Comparison of ENCODE assay signal across 1 cellular context in genomic region chr3:50611464-50612233, GRCh38.
TF ChIP-seq lines count a peak whose summit lies in the region.

Gene CISH, minus strand, starts transcription at chr3:50611774. Its CDS starts 124 bp downstream, at chr3:50611650.

TF ChIP-seq in HepG2, 621 proteins besides CTCF, POLR2A, EP300 and RAD21 (continued from another document and continues in another):
- TF ChIP-seq U2AF1 (optimal IDR thresholded peaks at IDR 0.05; ENCODE audit: low read depth, low read length) (no peak), ZNF121 (CRISPR knock-in tag; IDR thresholded peaks at IDR 0.05) (peak; percentile 8; the same call in 1 of the 2 replicates), E2F1 (CRISPR knock-in tag; IDR thresholded peaks at IDR 0.05) (no peak; the same call in none of the 2 replicates), NFRKB (IDR thresholded peaks at IDR 0.05) (no peak), ZBTB3 (CRISPR knock-in tag; IDR thresholded peaks at IDR 0.05; ENCODE audit: borderline replicate concordance, low read depth) (peak; percentile 66; the same call in 1 of the 2 replicates), ZNF205 (CRISPR knock-in tag; IDR thresholded peaks at IDR 0.05) (no peak; the same call in 1 of the 2 replicates), ZBTB7B (CRISPR knock-in tag; IDR thresholded peaks at IDR 0.05) (peak; percentile 44; the same call in 1 of the 2 replicates), RNF2 (conservative IDR thresholded peaks at IDR 0.05; ENCODE audit: low read depth) (peak; percentile 97), BCL3 (CRISPR knock-in tag; IDR thresholded peaks at IDR 0.05) (peak; percentile 97), ZBTB8A (CRISPR knock-in tag; IDR thresholded peaks at IDR 0.05; ENCODE audit: borderline replicate concordance, low read depth) (peak; percentile 78; the same call in 1 of the 2 replicates), AHDC1 (CRISPR knock-in tag; IDR thresholded peaks at IDR 0.05; ENCODE audit: borderline replicate concordance) (peak; percentile 60; the same call in 1 of the 2 replicates), ELF1 (CRISPR knock-in tag; IDR thresholded peaks at IDR 0.05) (peak; percentile 89), MBD4 (IDR thresholded peaks at IDR 0.05; ENCODE audit: borderline replicate concordance, low read length) (no peak), ZNF234 (CRISPR knock-in tag; conservative IDR thresholded peaks at IDR 0.05) (no peak), PLSCR1 (CRISPR knock-in tag; IDR thresholded peaks at IDR 0.05; ENCODE audit: borderline replicate concordance) (no peak), E2F2 (CRISPR knock-in tag; IDR thresholded peaks at IDR 0.05; ENCODE audit: borderline replicate concordance) (no peak), HOMEZ (CRISPR knock-in tag; IDR thresholded peaks at IDR 0.05; ENCODE audit: low read depth) (no peak), ZNF496 (CRISPR knock-in tag; IDR thresholded peaks at IDR 0.05; ENCODE audit: insufficient replicate concordance) (no peak), ZNF136 (CRISPR knock-in tag; IDR thresholded peaks at IDR 0.05; ENCODE audit: low read depth) (0 out of 2 replicates have a peak, but pooled peaks have one; percentile 61), CENPBD1 (CRISPR knock-in tag; IDR thresholded peaks at IDR 0.05; ENCODE audit: borderline replicate concordance, low read depth) (no peak), NRL (CRISPR knock-in tag; IDR thresholded peaks at IDR 0.05; ENCODE audit: borderline replicate concordance) (no peak; the same call in 1 of the 2 replicates), ZNF296 (CRISPR knock-in tag; conservative IDR thresholded peaks at IDR 0.05) (no peak), KDM5B (CRISPR knock-in tag; IDR thresholded peaks at IDR 0.05; ENCODE audit: borderline replicate concordance) (no peak; the same call in 1 of the 2 replicates), ZBTB20 (CRISPR knock-in tag; IDR thresholded peaks at IDR 0.05; ENCODE audit: borderline replicate concordance, low read depth) (no peak), ZNF709 (CRISPR knock-in tag; IDR thresholded peaks at IDR 0.05) (0 out of 2 replicates have a peak, but pooled peaks have one; percentile 21), ZNF776 (CRISPR knock-in tag; IDR thresholded peaks at IDR 0.05) (no peak; the same call in 1 of the 2 replicates), PLRG1 (conservative IDR thresholded peaks at IDR 0.05) (no peak), ZBTB44 (CRISPR knock-in tag; IDR thresholded peaks at IDR 0.05) (no peak), FOXP1 (IDR thresholded peaks at IDR 0.05) (no peak), FOXP1 (CRISPR knock-in tag; IDR thresholded peaks at IDR 0.05) (peak; percentile 47; the same call in 1 of the 2 replicates), ZNF781 (CRISPR knock-in tag; IDR thresholded peaks at IDR 0.05; ENCODE audit: borderline replicate concordance, not compliant biosample characterization) (peak; percentile 55), PHF5A (CRISPR knock-in tag; IDR thresholded peaks at IDR 0.05; ENCODE audit: low read depth, unreplicated experiment) (no peak), KLF11 (CRISPR knock-in tag; IDR thresholded peaks at IDR 0.05) (no peak), RFX1 (IDR thresholded peaks at IDR 0.05) (no peak), KDM3A (CRISPR knock-in tag; IDR thresholded peaks at IDR 0.05; ENCODE audit: low read depth) (0 out of 2 replicates have a peak, but pooled peaks have one; percentile 49), MIER3 (CRISPR knock-in tag; IDR thresholded peaks at IDR 0.05; ENCODE audit: borderline replicate concordance) (0 out of 2 replicates have a peak, but pooled peaks have one; percentile 18), PBX3 (CRISPR knock-in tag; IDR thresholded peaks at IDR 0.05; ENCODE audit: borderline replicate concordance) (peak; percentile 81; the same call in 1 of the 2 replicates), ZNF225 (CRISPR knock-in tag; IDR thresholded peaks at IDR 0.05) (no peak; the same call in 1 of the 2 replicates), TAF1 (CRISPR knock-in tag; IDR thresholded peaks at IDR 0.05) (peak; percentile 69), HOXA9 (CRISPR knock-in tag; IDR thresholded peaks at IDR 0.05; ENCODE audit: borderline replicate concordance) (peak; percentile 93), GRHL1 (CRISPR knock-in tag; conservative IDR thresholded peaks at IDR 0.05) (no peak), ZNF703 (CRISPR knock-in tag; IDR thresholded peaks at IDR 0.05; ENCODE audit: borderline replicate concordance) (peak; percentile 48; the same call in 1 of the 2 replicates), ZFAT (CRISPR knock-in tag; conservative IDR thresholded peaks at IDR 0.05) (no peak), MNT (IDR thresholded peaks at IDR 0.05) (no peak)
